Comparison of ENCODE assay signal across 19 cellular contexts in the genomic region with DNA sequence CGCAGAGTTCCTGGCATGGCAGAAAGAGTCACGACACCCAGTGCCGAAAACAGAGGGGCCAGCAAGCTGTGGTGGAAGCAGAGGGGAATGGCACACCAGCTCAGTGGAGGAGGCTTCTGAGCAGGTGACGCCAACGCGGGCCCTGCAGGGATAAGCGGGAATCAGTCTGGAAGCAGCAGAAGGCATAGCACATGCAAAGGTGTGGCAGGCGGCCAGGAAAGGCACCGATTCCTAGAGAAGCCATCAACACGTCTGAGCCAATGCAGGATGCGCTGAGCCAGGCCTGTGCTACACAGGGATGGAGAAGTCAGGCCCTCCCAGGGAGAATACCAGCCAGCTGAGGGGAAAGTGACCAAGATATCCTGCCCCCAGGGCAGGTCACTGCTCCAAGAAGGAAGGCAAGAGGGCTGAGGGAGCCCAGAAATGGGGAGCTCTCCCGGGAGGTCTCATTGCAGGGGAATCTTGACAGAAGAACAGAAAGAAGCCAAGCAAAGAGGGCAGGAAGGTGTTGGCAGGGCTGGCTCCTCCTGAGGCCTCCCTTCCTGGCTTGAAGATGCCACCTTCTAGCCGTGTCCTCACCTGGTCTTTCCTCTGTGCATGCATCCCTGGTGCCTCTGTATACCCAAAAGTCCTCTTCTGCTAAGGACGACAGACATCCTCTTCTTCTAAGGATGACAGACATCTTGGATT. TPM values are rescaled to one million over a fixed set of nuclear protein-coding genes. Genes with fewer than 3 reads are reported as not detected.
"Had no signal": no experiment of that assay in that cellular context is flagged by ENCODE, and none has a peak within 500 bp of the region (broad histone marks: within the 10 kb centered on the region; RNA-seq: fewer than 3 reads in every experiment).

No MANE protein-coding gene starts in this region.

- H3K4me3 ChIP-seq: cardiac muscle cell, thyroid gland had no signal

- H3K27me3 Mint-ChIP-seq: activated CD4-positive, alpha-beta memory T cell treated with anti-CD3 and anti-CD28 coated beads for 36 hours had no signal

- H3K36me3 ChIP-seq: cardiac muscle cell, thyroid gland had no signal

- H3K9me3 ChIP-seq: thyroid gland had no signal

- H3K4me1 Mint-ChIP-seq: activated naive CD4-positive, alpha-beta T cell treated with anti-CD3 and anti-CD28 coated beads, Interleukin-2, amount 10 ng/mL, durations not matched to agents 7 days and 5 days; natural killer cell; T-cell had no signal

- ATAC-seq: effector memory CD8-positive, alpha-beta T cell; left colon; natural killer cell; T-cell had no signal

- H3K4me3 Mint-ChIP-seq: activated CD4-positive, alpha-beta memory T cell treated with anti-CD3 and anti-CD28 coated beads for 36 hours; activated naive CD4-positive, alpha-beta T cell treated with anti-CD3 and anti-CD28 coated beads, Interleukin-2, amount 10 ng/mL, durations not matched to agents 7 days and 5 days; activated T-helper 1 cell treated with anti-CD3 and anti-CD28 coated beads, Interleukin-12 subunit alpha, Interleukin-12 subunit beta, Interleukin-2, Interleukin-4 antibody, amounts not matched to agents 30 ng/mL and 10 ng/mL and 1 ng/mL, durations not matched to agents 14 hours and 24 hours and 36 hours; effector memory CD8-positive, alpha-beta T cell; natural killer cell; T-cell had no signal

- H3K4me1 ChIP-seq: thyroid gland had no signal

- DNase-seq: activated CD4-positive, alpha-beta memory T cell treated with anti-CD3 and anti-CD28 coated beads for 36 hours; activated naive CD4-positive, alpha-beta T cell treated with anti-CD3 and anti-CD28 coated beads, Interleukin-2, amount 10 ng/mL, durations not matched to agents 7 days and 5 days; cortex of kidney; effector memory CD8-positive, alpha-beta T cell; erythroblast; glutamatergic neuron; left colon; natural killer cell; T-cell; T1000; thyroid gland had no signal

- H3K36me3 Mint-ChIP-seq: activated CD4-positive, alpha-beta memory T cell treated with anti-CD3 and anti-CD28 coated beads for 36 hours; activated naive CD4-positive, alpha-beta T cell treated with anti-CD3 and anti-CD28 coated beads, Interleukin-2, amount 10 ng/mL, durations not matched to agents 7 days and 5 days; natural killer cell; T-cell had no signal

- H3K27me3 ChIP-seq: cardiac muscle cell, thyroid gland had no signal

- H3K27ac Mint-ChIP-seq: activated CD4-positive, alpha-beta memory T cell treated with anti-CD3 and anti-CD28 coated beads for 36 hours; activated naive CD4-positive, alpha-beta T cell treated with anti-CD3 and anti-CD28 coated beads, Interleukin-2, amount 10 ng/mL, durations not matched to agents 7 days and 5 days; activated T-helper 1 cell treated with anti-CD3 and anti-CD28 coated beads, Interleukin-12 subunit alpha, Interleukin-12 subunit beta, Interleukin-2, Interleukin-4 antibody, amounts not matched to agents 30 ng/mL and 10 ng/mL and 1 ng/mL, durations not matched to agents 14 hours and 24 hours and 36 hours; effector memory CD8-positive, alpha-beta T cell; natural killer cell; T-cell had no signal

- H3K9me3 Mint-ChIP-seq: activated CD4-positive, alpha-beta memory T cell treated with anti-CD3 and anti-CD28 coated beads for 36 hours; activated naive CD4-positive, alpha-beta T cell treated with anti-CD3 and anti-CD28 coated beads, Interleukin-2, amount 10 ng/mL, durations not matched to agents 7 days and 5 days; activated T-helper 1 cell treated with anti-CD3 and anti-CD28 coated beads, Interleukin-12 subunit alpha, Interleukin-12 subunit beta, Interleukin-2, Interleukin-4 antibody, amounts not matched to agents 30 ng/mL and 10 ng/mL and 1 ng/mL, durations not matched to agents 14 hours and 24 hours and 36 hours; effector memory CD8-positive, alpha-beta T cell; natural killer cell had no signal

- H3K27ac ChIP-seq: cardiac muscle cell, thyroid gland, VCaP had no signal

RNA-seq across cellular contexts. Expression of a gene that starts 16.3 kb away (rescaled TPM):
- total RNA-seq: activated CD4-positive, alpha-beta memory T cell treated with anti-CD3 and anti-CD28 coated beads for 36 hours; activated T-helper 1 cell treated with anti-CD3 and anti-CD28 coated beads, Interleukin-12 subunit alpha, Interleukin-12 subunit beta, Interleukin-2, Interleukin-4 antibody, amounts not matched to agents 30 ng/mL and 10 ng/mL and 1 ng/mL, durations not matched to agents 14 hours and 24 hours and 36 hours; cardiac muscle cell; left colon; lung microvascular endothelial cell; mononuclear cell; natural killer cell; osteoblast; skeletal muscle tissue; T-cell; thyroid gland had no signal
- polyA plus RNA-seq: adipose tissue, cardiac muscle cell had no signal
